In the genomic region with DNA sequence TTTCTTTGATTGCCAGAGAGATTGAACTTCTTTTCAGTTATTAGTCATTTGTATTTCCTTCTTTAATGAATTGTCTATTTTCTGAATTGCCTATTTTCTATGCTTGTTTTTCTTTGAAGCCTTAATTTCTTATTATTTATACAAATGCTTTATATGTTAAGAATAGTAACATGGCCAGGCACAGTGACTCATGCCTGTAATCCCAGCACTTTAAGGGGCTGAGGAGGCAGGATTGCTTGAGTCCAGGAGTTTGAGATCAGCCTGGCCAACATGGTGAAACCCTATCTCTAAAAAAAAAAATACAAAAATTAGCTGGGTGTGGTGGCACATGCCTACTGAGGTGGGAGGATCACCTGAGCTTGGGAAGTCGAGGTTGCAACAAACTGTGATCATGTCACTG, we compare ENCODE assay signal across 2 cellular contexts.
A peak's percentile ranks its signal among the peaks of the same experiment; 100 is the strongest.
TF ChIP-seq lines count a peak whose summit lies in the region.

No MANE protein-coding gene starts in this region.

TF ChIP-seq in IMR-90, 13 proteins besides CTCF, POLR2A, EP300 and RAD21:
- TF ChIP-seq FOS (IDR thresholded peaks at IDR 0.05; ENCODE audit: low read depth, low read length) (peak; percentile 47; the same call in 1 of the 2 replicates), SMC3 (IDR thresholded peaks at IDR 0.05; ENCODE audit: low read depth, low read length) (no peak)

TF ChIP-seq in endothelial cell of umbilical vein, 7 proteins besides CTCF, POLR2A, EP300 and RAD21:
- TF ChIP-seq MYC (IDR thresholded peaks at IDR 0.05; ENCODE audit: low read depth, low read length), result no peak
- peak; percentile 10 for TF ChIP-seq FOS (IDR thresholded peaks at IDR 0.05; ENCODE audit: borderline replicate concordance, insufficient read depth, low read length)
- no peak for TF ChIP-seq GATA2 (IDR thresholded peaks at IDR 0.05; ENCODE audit: insufficient read depth, insufficient read length, low read depth, low read length)
- no peak for TF ChIP-seq MAX (IDR thresholded peaks at IDR 0.05; ENCODE audit: insufficient read depth, insufficient read length)
